Comparison of ENCODE assay signal across 12 cellular contexts in the genomic region with DNA sequence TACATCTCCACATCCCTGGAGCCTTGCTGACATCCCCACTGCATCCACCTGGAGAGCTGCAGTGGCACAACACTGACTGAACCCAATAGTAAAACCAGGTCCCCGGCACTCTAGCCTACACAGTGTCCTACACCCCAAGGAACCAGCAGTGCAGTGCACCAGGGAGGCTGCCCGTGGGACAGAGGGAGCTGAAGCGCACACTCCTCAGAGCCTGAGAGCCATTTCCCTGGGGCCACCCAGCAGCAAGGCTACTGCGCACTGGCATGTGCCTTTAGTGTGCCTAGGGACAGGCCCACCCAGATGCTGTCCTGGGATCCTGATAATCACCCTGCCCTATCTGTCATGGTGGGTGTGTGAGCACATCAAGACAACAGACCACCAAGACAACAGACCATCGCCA.
"Had no signal": no experiment of that assay in that cellular context is flagged by ENCODE, and none has a peak within 500 bp of the region (broad histone marks: within the 10 kb centered on the region; RNA-seq: fewer than 3 reads in every experiment).

No MANE protein-coding gene starts in this region.

- DNase-seq: amniotic stem cell, body of pancreas, caudate nucleus, colonic mucosa, mammary epithelial cell, thyroid gland had no signal

- H3K9me3 Mint-ChIP-seq: activated T-helper 2 cell treated with anti-CD3 and anti-CD28 coated beads, Interferon-gamma antibody, Interleukin-2, Interleukin-4, amounts not matched to agents 10 μg/mL and 5 μg/mL and 100 μg/mL, durations not matched to agents 14 hours and 24 hours and 36 hours; naive thymus-derived CD8-positive, alpha-beta T cell; WTC11 had no signal

- H3K27ac Mint-ChIP-seq: activated T-helper 2 cell treated with anti-CD3 and anti-CD28 coated beads, Interferon-gamma antibody, Interleukin-2, Interleukin-4, amounts not matched to agents 10 μg/mL and 5 μg/mL and 100 μg/mL, durations not matched to agents 14 hours and 24 hours and 36 hours; WTC11 had no signal

- H3K4me3 Mint-ChIP-seq: naive thymus-derived CD8-positive, alpha-beta T cell; WTC11 had no signal

- H3K4me1 ChIP-seq: body of pancreas, colonic mucosa, esophagus muscularis mucosa, parathyroid adenoma, thyroid gland had no signal

- H3K27ac ChIP-seq: body of pancreas, colonic mucosa, esophagus muscularis mucosa, hepatocyte, parathyroid adenoma, thyroid gland had no signal

- H3K27me3 ChIP-seq: body of pancreas, colonic mucosa, esophagus muscularis mucosa, hepatocyte, thyroid gland had no signal

- H3K9me3 ChIP-seq: body of pancreas, colonic mucosa, esophagus muscularis mucosa, thyroid gland had no signal

- H3K4me3 ChIP-seq: body of pancreas, colonic mucosa, esophagus muscularis mucosa, hepatocyte, thyroid gland had no signal

- H3K36me3 ChIP-seq: colonic mucosa, thyroid gland had no signal

- ATAC-seq: body of pancreas had no signal

- H3K27me3 Mint-ChIP-seq: naive thymus-derived CD8-positive, alpha-beta T cell had no signal
